In genomic region chr10:16720812-16721211, GRCh38 we compare ENCODE assay signal across 33 cellular contexts.
"Had no signal": no experiment of that assay in that cellular context is flagged by ENCODE, and none has a peak within 500 bp of the region (broad histone marks: within the 10 kb centered on the region; RNA-seq: fewer than 3 reads in every experiment).

No MANE protein-coding gene starts in this region.

- H3K9me3 ChIP-seq: adrenal gland, ascending aorta, body of pancreas had no signal

- ATAC-seq: activated naive CD8-positive, alpha-beta T cell treated with anti-CD3 and anti-CD28 coated beads, Interleukin-2, amount 50 U/mL, for 24 hours; activated T-cell treated with anti-CD3 and anti-CD28 coated beads, Interleukin-2, amount 50 U/mL, for 4 hours; activated T-cell treated with anti-CD3 and anti-CD28 coated beads, Interleukin-2, amount 50 U/mL, for 72 hours; activated T-helper 17 cell treated with anti-CD3 and anti-CD28 coated beads, Interleukin-2, amount 50 U/mL, for 72 hours; body of pancreas had no signal

- H3K36me3 ChIP-seq: adrenal gland, ascending aorta, brain microvascular endothelial cell, breast epithelium, cardiac muscle cell had no signal

- H3K4me3 ChIP-seq: adrenal gland, ascending aorta, body of pancreas, breast epithelium, cardiac muscle cell had no signal

- H3K27ac ChIP-seq: adrenal gland, ascending aorta, body of pancreas, brain microvascular endothelial cell, breast epithelium, cardiac muscle cell had no signal

- H3K4me1 ChIP-seq: adrenal gland, ascending aorta, body of pancreas, breast epithelium had no signal

- H3K27me3 ChIP-seq: adrenal gland, ascending aorta, body of pancreas, brain microvascular endothelial cell, breast epithelium, cardiac muscle cell had no signal

- DNase-seq: activated effector memory CD4-positive, alpha-beta T cell treated with anti-CD3 and anti-CD28 coated beads, Interleukin-2, amount 50 U/mL, for 16 hours; activated effector memory CD4-positive, alpha-beta T cell treated with Interleukin-2 at 50 U/mL for 16 hours; activated gamma-delta T cell; activated gamma-delta T cell treated with Interleukin-2 at 50 U/mL for 16 hours; activated naive CD4-positive, alpha-beta T cell; activated naive CD4-positive, alpha-beta T cell treated with anti-CD3 and anti-CD28 coated beads for 36 hours; activated naive CD4-positive, alpha-beta T cell treated with anti-CD3 and anti-CD28 coated beads, Interleukin-2, amount 10 ng/mL, durations not matched to agents 7 days and 5 days; activated naive CD4-positive, alpha-beta T cell treated with anti-CD3 and anti-CD28 coated beads, Interleukin-2, amount 50 U/mL, for 16 hours; activated naive CD4-positive, alpha-beta T cell treated with Interleukin-2 at 50 U/mL for 16 hours; activated naive CD8-positive, alpha-beta T cell treated with anti-CD3 and anti-CD28 coated beads for 36 hours; activated naive CD8-positive, alpha-beta T cell treated with anti-CD3 and anti-CD28 coated beads, Interleukin-2, amount 10 ng/mL, durations not matched to agents 7 days and 5 days; activated naive CD8-positive, alpha-beta T cell treated with anti-CD3 and anti-CD28 coated beads, Interleukin-2, amount 50 U/mL, for 24 hours; activated T-cell treated with anti-CD3 and anti-CD28 coated beads, Interleukin-2, amount 50 U/mL, for 1 hour; activated T-cell treated with anti-CD3 and anti-CD28 coated beads, Interleukin-2, amount 50 U/mL, for 24 hours; activated T-cell treated with anti-CD3 and anti-CD28 coated beads, Interleukin-2, amount 50 U/mL, for 4 hours; activated T-cell treated with anti-CD3 and anti-CD28 coated beads, Interleukin-2, amount 50 U/mL, for 48 hours; activated T-cell treated with anti-CD3 and anti-CD28 coated beads, Interleukin-2, amount 50 U/mL, for 72 hours; adrenal gland; amniotic stem cell; amygdala; anterior cingulate cortex; aorta; body of pancreas; brain microvascular endothelial cell; caudate nucleus; central memory CD4-positive, alpha-beta T cell; cerebellar nuclear complex had no signal

- FAIRE-seq: astrocyte, bronchial epithelial cell had no signal
